In genomic region chr6:5078121-5078695, GRCh38 we compare ENCODE assay signal across 10 cellular contexts. TPM values are rescaled to one million over a fixed set of nuclear protein-coding genes. Genes with fewer than 3 reads are reported as not detected.
DNase-seq lines count a peak whose midpoint lies in the region; ATAC-seq, FAIRE-seq and TF ChIP-seq lines count a peak whose summit lies in the region.
"Had no signal": no experiment of that assay in that cellular context is flagged by ENCODE, and none has a peak within 500 bp of the region (broad histone marks: within the 10 kb centered on the region; RNA-seq: fewer than 3 reads in every experiment).

No MANE protein-coding gene starts in this region.

- H3K9me3 ChIP-seq in Panc1 (ENCODE audit: control insufficient read depth, insufficient read depth, low read depth, low read length), result no peaks in the 10 kb centered on the region
- H3K9me3 ChIP-seq in hepatocyte (ENCODE audit: low read depth), result no peaks in the 10 kb centered on the region
- no peaks in the 10 kb centered on the region for H3K9me3 ChIP-seq in adrenal gland (replicated peaks in 1 of 3)

- TF ChIP-seq CTCF in Panc1 (IDR thresholded peaks at IDR 0.05) (no peak; the same call in 1 of the 2 replicates), hepatocyte (IDR thresholded peaks at IDR 0.05; ENCODE audit: poor library complexity) (peak; percentile 18), adrenal gland (IDR thresholded peaks at IDR 0.05) (no peak)

- BruUV-seq in Panc1 (replicated peaks; lab: Mats Ljungman, UMichigan), result no TSS peak

- H3K36me3 ChIP-seq in Panc1 (ENCODE audit: control insufficient read depth, insufficient read depth, low read length) (no peaks in the 10 kb centered on the region), hepatocyte (replicated peaks; ENCODE audit: insufficient read depth, low read depth) (no peaks in the 10 kb centered on the region), adrenal gland (replicated peaks in 1 of 2) (no peaks in the 10 kb centered on the region)

- in situ Hi-C loops in Panc1 (cut with HindIII; ENCODE audit: low pct_unique_long_range_greater_than_20kb, low sequenced_read_pairs), result no loop called here

- no peak for DNase-seq in GM12892 (ENCODE audit: insufficient read length)
- no peak for DNase-seq in Panc1 (ENCODE audit: low read depth, low spot score)
- no peak for DNase-seq in hepatocyte (ENCODE audit: low spot score)
- DNase-seq in NCI-H128 (lab: John Stamatoyannopoulos, UW; ENCODE audit: unreplicated experiment), result no peak
- no peak for DNase-seq in activated T-cell treated with anti-CD3 and anti-CD28 coated beads for 4 hours
- no peak for DNase-seq in adrenal gland
- DNase-seq in effector CD8-positive, alpha-beta T cell (lab: John Stamatoyannopoulos, UW), result no peak
- DNase-seq: amniotic stem cell, T-helper 17 cell had no signal

- TF ChIP-seq POLR2A in GM12892 (IDR thresholded peaks at IDR 0.05; ENCODE audit: low read depth, low read length) (no peak), adrenal gland (IDR thresholded peaks at IDR 0.05) (no peak)

- ATAC-seq in HG02973 (IDR thresholded peaks at IDR 0.05; ENCODE audit: unreplicated experiment), result peak; percentile 62
- peak; percentile 87 for ATAC-seq in Panc1
- ATAC-seq: T-helper 17 cell had no signal

- FAIRE-seq in GM12892 (lab: Jason Lieb, UNC), result peak; percentile 77

- H3K27me3 ChIP-seq in Panc1 (ENCODE audit: control insufficient read depth, insufficient read depth, low read length) (no peaks in the 10 kb centered on the region), hepatocyte (no peaks in the 10 kb centered on the region), adrenal gland (no peaks in the 10 kb centered on the region)

- intact Hi-C loops in Panc1 (cut with micrococcal nuclease; ENCODE audit: unreplicated experiment) (no loop called here), adrenal gland (cut with DNase I) (no loop called here)

- H3K27ac ChIP-seq in Panc1 (ENCODE audit: low read length) (no peak overlapping the region), hepatocyte (no peak overlapping the region), adrenal gland (no peak overlapping the region)

- no peak overlapping the region for H3K4me2 ChIP-seq in hepatocyte

- H2AFZ ChIP-seq in hepatocyte, result no peak overlapping the region

- H4K20me1 ChIP-seq in hepatocyte (ENCODE audit: insufficient read depth, poor library complexity, severe bottlenecking), result no peaks in the 10 kb centered on the region

- no peaks in the 10 kb centered on the region for H3K79me2 ChIP-seq in hepatocyte

- POLR2A ChIA-PET in Panc1 (lab: Charles Lee), result no interaction called here

- no peaks in the 10 kb centered on the region for H3K9me2 ChIP-seq in hepatocyte (replicated peaks; ENCODE audit: insufficient read depth)

- H3K4me1 ChIP-seq in Panc1 (ENCODE audit: control insufficient read depth, insufficient read depth, low read length) (no peaks in the 10 kb centered on the region), hepatocyte (ENCODE audit: insufficient read depth) (no peaks in the 10 kb centered on the region), adrenal gland (replicated peaks in 1 of 2) (peaks cover 19% of the 10 kb centered on the region in 2 donors)

- CTCF ChIA-PET in Panc1 (lab: Charles Lee), result interaction anchor here (0.7 kb wide), 1 partner anchor 86 kb away, joined by 5 read pairs; no protein-coding TSS in a partner anchor

- 63% methylated on average over 5 of the region's 5 CpGs for WGBS in hepatocyte (ENCODE audit: low lambda C conversion rate, missing lambda C conversion rate)
- 68 to 86% (median 80%) methylated on average over 5 of the region's 5 CpGs for WGBS in adrenal gland, 4 donors

- H3K4me3 ChIP-seq in Panc1 (ENCODE audit: low read depth in 2 of 2, low read length in 2 of 2) (no peak overlapping the region), hepatocyte (no peak overlapping the region), adrenal gland (no peak overlapping the region)

RNA-seq across cellular contexts. Expression of gene PPP1R3G, which starts 6.9 kb away (rescaled TPM):
- 0.83 TPM for polyA plus RNA-seq in GM12892 (2012; ENCODE audit: missing spikeins)
- total RNA-seq in Panc1 (2021; ENCODE audit: unreplicated experiment) (0.44 TPM), hepatocyte (0.47 and 0.48 TPM in 2 replicates), adrenal gland (10 to 100 TPM in 5 of 8 donors, 1 to 10 TPM in 3; 2.3 to 17.1 (median 14.2) TPM)
- 0.94 TPM for polyA plus RNA-seq in Panc1 (2012; ENCODE audit: insufficient read length)
- polyA plus RNA-seq in hepatocyte (0.18 and 0.82 TPM in 2 replicates), adrenal gland (1 to 10 TPM; 1.2 to 2.1 (median 1.6) TPM)
- total RNA-seq: T-helper 17 cell had no signal
